2 cellular contexts compared by ENCODE assay signal in genomic region chr2:186136860-186137259, GRCh38.
A peak's percentile ranks its signal among the peaks of the same experiment; 100 is the strongest.
TF ChIP-seq lines count a peak whose summit lies in the region.

No MANE protein-coding gene starts in this region.

TF ChIP-seq in HepG2, 621 proteins besides CTCF, POLR2A, EP300 and RAD21:
- TF ChIP-seq MAFF (IDR thresholded peaks at IDR 0.05; ENCODE audit: low read depth, low read length) (peak; percentile 9; the same call in 1 of the 2 replicates), CREBL2 (CRISPR knock-in tag; IDR thresholded peaks at IDR 0.05; ENCODE audit: borderline replicate concordance) (no peak), MAFK (conservative IDR thresholded peaks at IDR 0.05 in 1 of 2, IDR thresholded peaks at IDR 0.05 in 1 of 2; ENCODE audit: low read length in 2 of 2) (peak; percentile 51 to 59; a peak in 3 of 4 replicates), PCBP2 (optimal IDR thresholded peaks at IDR 0.05; ENCODE audit: low read depth, low read length, poor library complexity, severe bottlenecking) (no peak)

TF ChIP-seq in K562, 482 proteins besides CTCF, POLR2A, EP300 and RAD21:
- no peak for TF ChIP-seq ZBTB2 (IDR thresholded peaks at IDR 0.05)
- no peak for TF ChIP-seq ZNF436 (CRISPR knock-in tag; IDR thresholded peaks at IDR 0.05)
- TF ChIP-seq TFE3 (CRISPR knock-in tag; IDR thresholded peaks at IDR 0.05) = peak; percentile 65
- TF ChIP-seq CHD4 (IDR thresholded peaks at IDR 0.05; ENCODE audit: insufficient read depth, insufficient replicate concordance, low read depth, low read length, poor library complexity, severe bottlenecking) = no peak
- TF ChIP-seq TAL1 (IDR thresholded peaks at IDR 0.05) = no peak
TF ChIP-seq in K562: peak in this region for 1.
